In genomic region chrX:154373340-154374306, GRCh38 we compare ENCODE assay signal across 1 cellular context.
TF ChIP-seq lines count a peak whose summit lies in the region.

No MANE protein-coding gene starts in this region.

TF ChIP-seq in K562, 482 proteins besides CTCF, POLR2A, EP300 and RAD21 (continues in another document):
- peak; percentile 58 for TF ChIP-seq CTCFL (IDR thresholded peaks at IDR 0.05; ENCODE audit: borderline replicate concordance, insufficient read depth, low read depth, low read length, poor library complexity, severe bottlenecking)
- TF ChIP-seq KAT7 (CRISPR knock-in tag; IDR thresholded peaks at IDR 0.05; ENCODE audit: borderline replicate concordance), result no peak
- no peak for TF ChIP-seq POLR2B (IDR thresholded peaks at IDR 0.05; ENCODE audit: low read depth, partially characterized antibody)
- TF ChIP-seq MLLT1 (IDR thresholded peaks at IDR 0.05), result no peak
- TF ChIP-seq KDM5B (IDR thresholded peaks at IDR 0.05; ENCODE audit: insufficient replicate concordance, low read depth, low read length), result peak; percentile 42
- TF ChIP-seq ZEB2 (IDR thresholded peaks at IDR 0.05), result peak; percentile 97
- no peak for TF ChIP-seq ZNF589 (CRISPR knock-in tag; IDR thresholded peaks at IDR 0.05; ENCODE audit: low read depth)
- no peak for TF ChIP-seq MYBL2 (IDR thresholded peaks at IDR 0.05; ENCODE audit: low read depth)
- TF ChIP-seq MYBL2 (CRISPR knock-in tag; IDR thresholded peaks at IDR 0.05; ENCODE audit: borderline replicate concordance), result no peak
- TF ChIP-seq ZNF253 (CRISPR knock-in tag; conservative IDR thresholded peaks at IDR 0.05), result no peak
- peak; percentile 4; the same call in 1 of the 2 replicates for TF ChIP-seq NFIC (IDR thresholded peaks at IDR 0.05)
- TF ChIP-seq PBX2 (CRISPR knock-in tag; IDR thresholded peaks at IDR 0.05; ENCODE audit: low read depth), result no peak
- TF ChIP-seq PBX2 (tag; conservative IDR thresholded peaks at IDR 0.05; ENCODE audit: low read depth), result no peak
- TF ChIP-seq NR2F6 (CRISPR knock-in tag; IDR thresholded peaks at IDR 0.05), result no peak
- peak; percentile 60; the same call in 1 of the 2 replicates for TF ChIP-seq TFAP4 (CRISPR knock-in tag; IDR thresholded peaks at IDR 0.05; ENCODE audit: borderline replicate concordance)
- peak; percentile 33; the same call in 1 of the 2 replicates for TF ChIP-seq DEAF1 (CRISPR knock-in tag; IDR thresholded peaks at IDR 0.05)
- TF ChIP-seq E2F4 (CRISPR knock-in tag; IDR thresholded peaks at IDR 0.05; ENCODE audit: low read depth), result no peak
- peak; percentile 61; the same call in 1 of the 2 replicates for TF ChIP-seq SMARCA4 (IDR thresholded peaks at IDR 0.05)
- 0 out of 4 replicates have a peak, but pooled peaks of 1 of the 2 experiments have one; percentile 37 for TF ChIP-seq TEAD1 (CRISPR knock-in tag; IDR thresholded peaks at IDR 0.05)
- TF ChIP-seq NR3C1 (CRISPR knock-in tag; IDR thresholded peaks at IDR 0.05), result 0 out of 2 replicates have a peak, but pooled peaks have one; percentile 32
- TF ChIP-seq PTTG1 (tag; IDR thresholded peaks at IDR 0.05; ENCODE audit: low read depth), result no peak
- no peak for TF ChIP-seq ZNF354B (CRISPR knock-in tag; IDR thresholded peaks at IDR 0.05)
- peak in 1 of 2 experiments; percentile 91; a peak in 2 of 4 replicates for TF ChIP-seq SRF (CRISPR knock-in tag; IDR thresholded peaks at IDR 0.05)
- TF ChIP-seq RERE (CRISPR knock-in tag; IDR thresholded peaks at IDR 0.05; ENCODE audit: borderline replicate concordance), result no peak
- no peak for TF ChIP-seq YBX1 (IDR thresholded peaks at IDR 0.05)
- no peak for TF ChIP-seq ARID3B (CRISPR knock-in tag; IDR thresholded peaks at IDR 0.05; ENCODE audit: borderline replicate concordance)
- TF ChIP-seq ZNF3 (CRISPR knock-in tag; IDR thresholded peaks at IDR 0.05), result no peak
- TF ChIP-seq ZNF518B (CRISPR knock-in tag; IDR thresholded peaks at IDR 0.05), result no peak
- no peak for TF ChIP-seq MED1 (CRISPR knock-in tag; IDR thresholded peaks at IDR 0.05; ENCODE audit: borderline replicate concordance)
- TF ChIP-seq SAFB2 (IDR thresholded peaks at IDR 0.05; ENCODE audit: borderline replicate concordance, low read depth, low read length, severe bottlenecking), result no peak
- 0 out of 2 replicates have a peak, but pooled peaks have one; percentile 13 for TF ChIP-seq HNRNPL (IDR thresholded peaks at IDR 0.05; ENCODE audit: low read depth, low read length)
- no peak for TF ChIP-seq NFE2L1 (tag; IDR thresholded peaks at IDR 0.05; ENCODE audit: borderline replicate concordance, low read depth)
- no peak for TF ChIP-seq SLC30A9 (CRISPR knock-in tag; IDR thresholded peaks at IDR 0.05)
- TF ChIP-seq CHD4 (IDR thresholded peaks at IDR 0.05; ENCODE audit: insufficient read depth, insufficient replicate concordance, low read depth, low read length, poor library complexity, severe bottlenecking), result no peak
- no peak for TF ChIP-seq U2AF2 (optimal IDR thresholded peaks at IDR 0.05; ENCODE audit: low read depth, low read length)
- TF ChIP-seq TAF15 (IDR thresholded peaks at IDR 0.05; ENCODE audit: low read depth, low read length), result no peak
- TF ChIP-seq POU5F1 (IDR thresholded peaks at IDR 0.05; ENCODE audit: borderline replicate concordance, low read depth, low read length, partially characterized antibody), result no peak
- no peak for TF ChIP-seq MXI1 (IDR thresholded peaks at IDR 0.05; ENCODE audit: low read depth, low read length)
- TF ChIP-seq BRD9 (IDR thresholded peaks at IDR 0.05; ENCODE audit: low read depth, partially characterized antibody), result peak; percentile 48
- no peak for TF ChIP-seq EHMT2 (IDR thresholded peaks at IDR 0.05)
- no peak for TF ChIP-seq SP1 (CRISPR knock-in tag; IDR thresholded peaks at IDR 0.05)
- no peak for TF ChIP-seq CC2D1A (IDR thresholded peaks at IDR 0.05)
